1 cellular context compared by ENCODE assay signal in the genomic region with DNA sequence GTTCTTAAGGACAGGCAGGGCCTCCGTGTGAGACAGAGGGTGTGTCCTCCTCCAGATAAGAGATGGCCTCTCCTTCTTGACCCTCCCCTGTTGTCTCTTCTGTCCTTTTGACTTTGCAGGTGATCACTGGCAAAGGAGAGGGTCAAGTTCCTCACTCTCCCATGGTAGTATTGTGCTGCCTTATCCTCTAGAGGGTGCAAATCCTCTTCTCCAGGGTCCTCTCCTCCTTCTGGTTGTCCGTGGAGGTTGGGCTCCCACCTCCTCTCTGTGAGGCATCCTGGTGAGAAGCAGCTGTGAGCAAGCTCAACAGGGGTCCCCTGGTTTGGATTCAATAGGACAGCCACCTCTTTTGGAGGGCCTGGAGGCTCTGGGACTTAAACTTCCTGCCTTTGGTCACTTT.
TF ChIP-seq lines count a peak whose summit lies in the region.

No MANE protein-coding gene starts in this region.

TF ChIP-seq in HepG2, 621 proteins besides CTCF, POLR2A, EP300 and RAD21:
- TF ChIP-seq NFAT5 (CRISPR knock-in tag; IDR thresholded peaks at IDR 0.05) (no peak), SUZ12 (IDR thresholded peaks at IDR 0.05; ENCODE audit: low read depth, low read length) (no peak), STAG1 (CRISPR knock-in tag; IDR thresholded peaks at IDR 0.05) (peak; percentile 49), TEAD2 (CRISPR knock-in tag; IDR thresholded peaks at IDR 0.05) (no peak), SMC3 (IDR thresholded peaks at IDR 0.05; ENCODE audit: low read length) (peak; percentile 39; the same call in 1 of the 2 replicates)
TF ChIP-seq in HepG2: peak in this region for 2.
